Comparison of ENCODE assay signal across 8 cellular contexts in genomic region chr9:105296889-105297288, GRCh38. TPM values are rescaled to one million over a fixed set of nuclear protein-coding genes. Genes with fewer than 3 reads are reported as not detected.
DNase-seq lines count a peak whose midpoint lies in the region; ATAC-seq, FAIRE-seq and TF ChIP-seq lines count a peak whose summit lies in the region.

No MANE protein-coding gene starts in this region.

- TF ChIP-seq POLR2A in thyroid gland (IDR thresholded peaks at IDR 0.05) = no peak

- TF ChIP-seq RAD21 in Ishikawa (IDR thresholded peaks at IDR 0.05; ENCODE audit: low read depth) = no peak

- no peak overlapping the region for H3K4me3 ChIP-seq in bronchial epithelial cell (ENCODE audit: low read depth, low read length)
- no peak overlapping the region for H3K4me3 ChIP-seq in thyroid gland (replicated peaks in 1 of 3)

- TF ChIP-seq EP300 in Ishikawa (IDR thresholded peaks at IDR 0.05; ENCODE audit: borderline replicate concordance) = no peak

- H3K36me3 ChIP-seq in bronchial epithelial cell (ENCODE audit: control insufficient read depth, insufficient read depth, low read length) (no peaks in the 10 kb centered on the region), thyroid gland (peaks cover 0 to 11% of the 10 kb centered on the region in 2 donors)

- ATAC-seq in HG03354 (IDR thresholded peaks at IDR 0.05; ENCODE audit: poor library complexity, severe bottlenecking, unreplicated experiment) = no peak
- no peak for ATAC-seq in HG03460 (IDR thresholded peaks at IDR 0.05; ENCODE audit: unreplicated experiment)

- no peak for TF ChIP-seq CTCF in bronchial epithelial cell (IDR thresholded peaks at IDR 0.05; ENCODE audit: insufficient read depth, low read length, severe bottlenecking)
- no peak for TF ChIP-seq CTCF in thyroid gland (IDR thresholded peaks at IDR 0.05)

- WGBS in thyroid gland, 2 donors = 39 to 77% methylated on average over 2 of the region's 2 CpGs

- peak overlapping the region in 2 of 3 donors; percentile 50 to 57 for H3K27ac ChIP-seq in thyroid gland

- FAIRE-seq in bronchial epithelial cell (lab: Jason Lieb, UNC) = no peak

- DNase-seq in bronchial epithelial cell (ENCODE audit: low read depth) (peak; percentile 98), iPS-NIHi7 (ENCODE audit: extremely low spot score) (peak; percentile 28), thyroid gland (no peak)
- no peak for DNase-seq in activated effector memory CD4-positive, alpha-beta T cell treated with Interleukin-2 at 50 U/mL for 16 hours
- no peak for DNase-seq in stimulated activated CD4-positive, alpha-beta T cell treated with anti-CD3 and anti-CD28 coated beads, Interleukin-4, amount 100 ng/mL, for 24 hours

- H3K27me3 ChIP-seq in bronchial epithelial cell (ENCODE audit: control insufficient read depth, insufficient read depth, low read length) = no peaks in the 10 kb centered on the region
- no peaks in the 10 kb centered on the region for H3K27me3 ChIP-seq in thyroid gland

- H3K4me1 ChIP-seq in thyroid gland = peaks cover 4 to 36% of the 10 kb centered on the region in 2 donors

- no peaks in the 10 kb centered on the region for H3K9me3 ChIP-seq in thyroid gland

- intact Hi-C loops in thyroid gland (cut with DNase I) = no loop called here

TF ChIP-seq in Ishikawa, 13 proteins besides CTCF, POLR2A, EP300 and RAD21:
- TF ChIP-seq CEBPB (IDR thresholded peaks at IDR 0.05) = peak; percentile 70
- no peak for TF ChIP-seq FOXM1 (IDR thresholded peaks at IDR 0.05; ENCODE audit: borderline replicate concordance, low read depth)
- no peak for TF ChIP-seq NFIC (IDR thresholded peaks at IDR 0.05)
- no peak for TF ChIP-seq TCF12 (IDR thresholded peaks at IDR 0.05; ENCODE audit: low read depth)
- TF ChIP-seq YY1 (IDR thresholded peaks at IDR 0.05; ENCODE audit: low read depth) = no peak
- no peak for TF ChIP-seq MAX (IDR thresholded peaks at IDR 0.05)
- TF ChIP-seq TEAD4 (IDR thresholded peaks at IDR 0.05) = 0 out of 2 replicates have a peak, but pooled peaks have one; percentile 29
- no peak for TF ChIP-seq EGR1 (IDR thresholded peaks at IDR 0.05)
- TF ChIP-seq TAF1 (IDR thresholded peaks at IDR 0.05; ENCODE audit: low read depth) = no peak
- no peak for TF ChIP-seq REST (IDR thresholded peaks at IDR 0.05; ENCODE audit: low read depth)
- no peak for TF ChIP-seq ZBTB7A (IDR thresholded peaks at IDR 0.05; ENCODE audit: low read depth)
- TF ChIP-seq CREB1 (IDR thresholded peaks at IDR 0.05; ENCODE audit: low read depth) = no peak
- no peak for TF ChIP-seq USF1 (IDR thresholded peaks at IDR 0.05)

RNA-seq across cellular contexts. Expression of gene SLC44A1, which starts 52.4 kb away (rescaled TPM):
- total RNA-seq in bronchial epithelial cell = 39.4 and 51.3 TPM in 2 replicates
- total RNA-seq in thyroid gland = 100 to 1,000 TPM; 102 to 144 (median 132) TPM

Comparison
In these comparisons a context has a peak if more than half of its experiments do, and no peak if none do; other contexts are left out.
1. DNase-seq: peak in bronchial epithelial cell (single experiment) and iPS-NIHi7 (single experiment); none in thyroid gland (0 of 2), activated effector memory CD4-positive, alpha-beta T cell treated with Interleukin-2 at 50 U/mL for 16 hours (single experiment) and stimulated activated CD4-positive, alpha-beta T cell treated with anti-CD3 and anti-CD28 coated beads, Interleukin-4, amount 100 ng/mL, for 24 hours (single experiment).